Comparison of ENCODE assay signal across 8 cellular contexts in genomic region chr3:111338059-111338698, GRCh38.
DNase-seq lines count a peak whose midpoint lies in the region; ATAC-seq and TF ChIP-seq lines count a peak whose summit lies in the region.

No MANE protein-coding gene starts in this region.

- H3K4me1 ChIP-seq in colonic mucosa (no peaks in the 10 kb centered on the region), upper lobe of left lung (no peaks in the 10 kb centered on the region)

- no peaks in the 10 kb centered on the region for H3K36me3 Mint-ChIP-seq in T-helper 17 cell (ENCODE audit: low read depth)

- TF ChIP-seq CTCF in 22Rv1 (IDR thresholded peaks at IDR 0.05) (peak; percentile 87), LNCAP (IDR thresholded peaks at IDR 0.05) (peak; percentile 85), colonic mucosa (IDR thresholded peaks at IDR 0.05) (peak; percentile 45), upper lobe of left lung (IDR thresholded peaks at IDR 0.05) (peak in 4 of 6 experiments; percentile 16 to 63 (median 50))

- H3K9me3 ChIP-seq in T-helper 17 cell (ENCODE audit: control insufficient read depth, low read length, poor library complexity, severe bottlenecking) (no peaks in the 10 kb centered on the region), colonic mucosa (no peaks in the 10 kb centered on the region), upper lobe of left lung (peaks cover 0 to 5% (median 0%) of the 10 kb centered on the region in 4 donors)

- H3K4me1 Mint-ChIP-seq in T-helper 17 cell: peaks cover 11% of the 10 kb centered on the region

- no peaks in the 10 kb centered on the region for H3K27me3 Mint-ChIP-seq in T-helper 17 cell

- no peak overlapping the region for H3K9ac ChIP-seq in colonic mucosa (ENCODE audit: low read depth in 2 of 2, low read length in 2 of 2)

- ATAC-seq in T-helper 17 cell (no peak), upper lobe of left lung (ENCODE audit: low FRiP score in 2 of 2) (no peak), HG03439 (IDR thresholded peaks at IDR 0.05; ENCODE audit: unreplicated experiment) (no peak)

- WGBS in upper lobe of left lung, 2 donors: 75 to 77% methylated on average over 4 of the region's 4 CpGs

- no peak for TF ChIP-seq POLR2A in upper lobe of left lung (IDR thresholded peaks at IDR 0.05)

- H3K27ac ChIP-seq in 22Rv1 (no peak overlapping the region), colonic mucosa (no peak overlapping the region), upper lobe of left lung (no peak overlapping the region)

- H3K27me3 ChIP-seq in colonic mucosa (no peaks in the 10 kb centered on the region), upper lobe of left lung (no peaks in the 10 kb centered on the region)

- H3K36me3 ChIP-seq in colonic mucosa: no peaks in the 10 kb centered on the region
- no peaks in the 10 kb centered on the region for H3K36me3 ChIP-seq in upper lobe of left lung

- peak overlapping the region; percentile 67 for H3K27ac Mint-ChIP-seq in T-helper 17 cell

- H3K4me3 ChIP-seq in colonic mucosa (no peak overlapping the region), upper lobe of left lung (no peak overlapping the region)

- no peak overlapping the region for H3K4me3 Mint-ChIP-seq in T-helper 17 cell

- TF ChIP-seq EP300 in upper lobe of left lung (IDR thresholded peaks at IDR 0.05): no peak

- intact Hi-C loops in colonic mucosa (cut with DNase I): loop anchor here (5.0 kb wide), 1 partner anchor 326 kb away; no protein-coding TSS in a partner anchor

- DNase-seq in GM03348 (ENCODE audit: low spot score) (peak; percentile 69), T-helper 17 cell (peak in 1 of 3 donors; percentile 9), colonic mucosa (peak; percentile 74), lung microvascular endothelial cell (ENCODE audit: low read depth in 2 of 2) (peak; percentile 75 to 84), upper lobe of left lung (peak in 1 of 2 donors; percentile 43)
